24 cellular contexts compared by ENCODE assay signal in the genomic region with DNA sequence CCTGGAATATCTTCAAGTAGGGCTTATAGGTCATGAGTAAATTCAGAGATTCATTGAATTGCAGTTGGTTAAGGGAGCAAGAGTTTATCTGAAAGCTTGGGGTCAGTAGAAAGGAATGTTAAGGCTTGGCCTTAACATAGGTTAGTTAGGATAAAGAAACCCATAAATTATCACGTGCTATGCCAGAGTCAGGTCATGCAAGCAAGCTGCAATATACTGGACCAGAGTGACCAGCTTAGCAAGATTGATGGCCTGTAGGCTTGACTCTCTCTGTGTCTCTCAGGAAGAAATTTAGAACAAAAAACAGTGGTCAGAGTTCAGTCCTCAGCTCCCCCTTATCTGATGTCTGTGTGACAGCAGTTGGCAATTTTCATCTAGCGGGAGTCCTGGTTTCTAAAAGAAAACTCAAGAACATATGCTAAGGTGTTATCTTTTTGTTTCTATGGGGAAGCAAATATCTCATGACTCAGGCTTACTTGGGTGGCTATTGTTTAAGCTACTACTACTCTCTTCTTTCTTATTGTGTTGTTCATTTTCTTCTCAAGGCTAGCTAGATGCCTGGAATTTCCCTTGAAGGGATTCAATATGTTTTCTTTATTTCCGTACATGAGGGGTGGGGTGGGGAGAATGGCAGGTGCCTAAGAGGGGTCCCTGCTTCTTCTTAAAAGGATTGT. TPM values are rescaled to one million over a fixed set of nuclear protein-coding genes. Genes with fewer than 3 reads are reported as not detected.
DNase-seq lines count a peak whose midpoint lies in the region; ATAC-seq and TF ChIP-seq lines count a peak whose summit lies in the region.
"Had no signal": no experiment of that assay in that cellular context is flagged by ENCODE, and none has a peak within 500 bp of the region (broad histone marks: within the 10 kb centered on the region; RNA-seq: fewer than 3 reads in every experiment).

No MANE protein-coding gene starts in this region.

- ATAC-seq in RWPE2 (ENCODE audit: low read depth) (peak; percentile 52), psoas muscle (no peak)
- ATAC-seq: activated CD8-positive, alpha-beta T cell treated with anti-CD3 and anti-CD28 coated beads, Interleukin-2, amount 10 ng/mL, durations not matched to agents 7 days and 5 days; activated naive CD4-positive, alpha-beta T cell treated with anti-CD3 and anti-CD28 coated beads, Interleukin-2, amount 50 U/mL, for 72 hours had no signal

- H3K4me3 ChIP-seq in RWPE2 (ENCODE audit: severe bottlenecking) (no peak overlapping the region), fibroblast of pulmonary artery (replicated peaks; ENCODE audit: low read depth, low read length) (no peak overlapping the region), psoas muscle (no peak overlapping the region), BE2C (ENCODE audit: low read depth, low read length) (no peak overlapping the region)
- H3K4me3 ChIP-seq: pancreas, right atrium auricular region, spleen, transverse colon had no signal

- WGBS in psoas muscle, 3 donors: 52 to 62% (median 55%) methylated on average over 3 of the region's 3 CpGs

- H3K27me3 ChIP-seq in RWPE2 (ENCODE audit: insufficient read depth, poor library complexity, severe bottlenecking): no peaks in the 10 kb centered on the region
- no peaks in the 10 kb centered on the region for H3K27me3 ChIP-seq in psoas muscle (ENCODE audit: insufficient read depth in 3 of 3, low read length in 2 of 3)
- no peaks in the 10 kb centered on the region for H3K27me3 ChIP-seq in BE2C
- H3K27me3 ChIP-seq: pancreas, right atrium auricular region, transverse colon had no signal

- TF ChIP-seq CTCF in RWPE2 (IDR thresholded peaks at IDR 0.05; ENCODE audit: poor library complexity, severe bottlenecking): no peak
- no peak for TF ChIP-seq CTCF in fibroblast of pulmonary artery (IDR thresholded peaks at IDR 0.05; ENCODE audit: low read length, missing control alignments)
- no peak for TF ChIP-seq CTCF in psoas muscle (IDR thresholded peaks at IDR 0.05)
- no peak for TF ChIP-seq CTCF in BE2C (IDR thresholded peaks at IDR 0.05; ENCODE audit: low read depth, low read length)

- H3K27ac ChIP-seq in RWPE2 (ENCODE audit: poor library complexity, severe bottlenecking): peak overlapping the region; percentile 55
- H3K27ac ChIP-seq in psoas muscle: peak overlapping the region; percentile 10
- H3K27ac ChIP-seq: HL-60, pancreas, right atrium auricular region, spleen, transverse colon had no signal

- H3K9me3 ChIP-seq in RWPE2 (ENCODE audit: severe bottlenecking): no peaks in the 10 kb centered on the region
- no peaks in the 10 kb centered on the region for H3K9me3 ChIP-seq in psoas muscle
- no peaks in the 10 kb centered on the region for H3K9me3 ChIP-seq in BE2C
- H3K9me3 ChIP-seq: pancreas, right atrium auricular region, transverse colon had no signal

- intact Hi-C loops in psoas muscle (cut with DNase I): no loop called here

- DNase-seq in ELF-1 (ENCODE audit: low read depth, low spot score) (peak; percentile 16), RWPE2 (ENCODE audit: low spot score) (no peak), fibroblast of pulmonary artery (ENCODE audit: low read depth) (peak; percentile 2), psoas muscle (no peak), BE2C (no peak), NCI-H1105 (lab: John Stamatoyannopoulos, UW) (no peak)
- no peak for DNase-seq in activated CD4-positive, CD25-positive, alpha-beta regulatory T cell treated with anti-CD3 and anti-CD28 coated beads, Interleukin-2, amount 50 U/mL, for 72 hours
- DNase-seq: activated CD8-positive, alpha-beta T cell treated with anti-CD3 and anti-CD28 coated beads, Interleukin-2, amount 10 ng/mL, durations not matched to agents 7 days and 5 days; cortex of kidney; endodermal cell; glutamatergic neuron; NCI-H1092; NCI-H187 treated with DMSO at 0.1 percent for 48 hours; NCI-H526 treated with DMSO at 0.1 percent for 48 hours; pancreas; RPMI8226; spleen; transverse colon had no signal

- H3K36me3 ChIP-seq in RWPE2 (ENCODE audit: low read depth) (no peaks in the 10 kb centered on the region), psoas muscle (ENCODE audit: insufficient read depth in 1 of 2, low read depth in 1 of 2) (no peaks in the 10 kb centered on the region), BE2C (no peaks in the 10 kb centered on the region)
- H3K36me3 ChIP-seq: pancreas, right atrium auricular region, spleen, transverse colon had no signal

- H3K4me1 ChIP-seq in RWPE2 (ENCODE audit: insufficient read depth, poor library complexity, severe bottlenecking): peaks cover 13% of the 10 kb centered on the region
- peaks cover 4% of the 10 kb centered on the region for H3K4me1 ChIP-seq in psoas muscle
- no peaks in the 10 kb centered on the region for H3K4me1 ChIP-seq in BE2C
- H3K4me1 ChIP-seq: pancreas, right atrium auricular region, spleen, transverse colon had no signal

RNA-seq across cellular contexts. Expression of a gene that starts 28.7 kb away (rescaled TPM):
- total RNA-seq in psoas muscle: 1 to 10 TPM; 1.6 to 5.8 (median 3.5) TPM
- 1 to 10 TPM in 2 of 3 donors, under 1 TPM in 1; 0.18 to 6.1 (median 2.6) TPM for polyA plus RNA-seq in psoas muscle
- not detected for polyA plus RNA-seq in BE2C (2012; ENCODE audit: insufficient read depth, insufficient read length, low read depth)
- total RNA-seq: activated CD8-positive, alpha-beta T cell treated with anti-CD3 and anti-CD28 coated beads, Interleukin-2, amount 10 ng/mL, durations not matched to agents 7 days and 5 days; activated naive CD4-positive, alpha-beta T cell treated with anti-CD3 and anti-CD28 coated beads, Interleukin-2, amount 50 U/mL, for 72 hours; Daoy; endodermal cell; HFFc6; SK-MEL-5 had no signal

Comparison
In these comparisons a context has a peak if more than half of its experiments do, and no peak if none do; other contexts are left out.
1. DNase-seq: peak in ELF-1 (single experiment) and fibroblast of pulmonary artery (single experiment); none in RWPE2 (single experiment), psoas muscle (0 of 2), BE2C (single experiment), NCI-H1105 (single experiment) and activated CD4-positive, CD25-positive, alpha-beta regulatory T cell treated with anti-CD3 and anti-CD28 coated beads, Interleukin-2, amount 50 U/mL, for 72 hours (single experiment).